Comparison of ENCODE assay signal across 26 cellular contexts in genomic region chr1:75587692-75588091, GRCh38. TPM values are rescaled to one million over a fixed set of nuclear protein-coding genes. Genes with fewer than 3 reads are reported as not detected.
"Had no signal": no experiment of that assay in that cellular context is flagged by ENCODE, and none has a peak within 500 bp of the region (broad histone marks: within the 10 kb centered on the region; RNA-seq: fewer than 3 reads in every experiment).

No MANE protein-coding gene starts in this region.

- H3K9me3 ChIP-seq: breast epithelium, esophagus muscularis mucosa, left lung, lower lobe of right lung, right lobe of liver, thoracic aorta had no signal

- DNase-seq: activated CD4-positive, alpha-beta T cell treated with anti-CD3 and anti-CD28 coated beads for 1 hour; activated CD4-positive, alpha-beta T cell treated with anti-CD3 and anti-CD28 coated beads, Interleukin-2, amount 10 ng/mL, durations not matched to agents 7 days and 5 days; activated CD8-positive, alpha-beta T cell treated with anti-CD3 and anti-CD28 coated beads for 36 hours; activated gamma-delta T cell treated with Interleukin-2 at 50 U/mL for 16 hours; activated T-cell treated with anti-CD3 and anti-CD28 coated beads, Interleukin-2, amount 50 U/mL, for 4 hours; central memory CD4-positive, alpha-beta T cell; foreskin keratinocyte; immature natural killer cell; kidney glomerular epithelial cell; left lung; lower lobe of right lung; mesenchymal stem cell; natural killer cell; posterior cingulate gyrus; right lobe of liver; stimulated activated CD4-positive, alpha-beta T cell treated with anti-CD3 and anti-CD28 coated beads, Interleukin-2, amount 100 ng/mL, for 48 hours; stimulated activated naive CD8-positive, alpha-beta T cell treated with anti-CD3 and anti-CD28 coated beads, Interleukin-15, Interleukin-2, amounts not matched to agents 100 U/mL and 50 U/mL, for 24 hours; T-helper 9 cell; trophoblast cell had no signal

- H3K4me1 Mint-ChIP-seq: activated CD4-positive, alpha-beta T cell treated with anti-CD3 and anti-CD28 coated beads, Interleukin-2, amount 10 ng/mL, durations not matched to agents 7 days and 5 days; activated T-helper 17 cell treated with anti-CD3 and anti-CD28 coated beads, Interleukin-2, amount 50 U/mL, for 72 hours; immature natural killer cell; natural killer cell had no signal

- H3K9me3 Mint-ChIP-seq: activated CD4-positive, alpha-beta T cell treated with anti-CD3 and anti-CD28 coated beads, Interleukin-2, amount 10 ng/mL, durations not matched to agents 7 days and 5 days; activated CD8-positive, alpha-beta T cell treated with anti-CD3 and anti-CD28 coated beads for 36 hours; activated naive CD4-positive, alpha-beta T cell treated with anti-CD3 and anti-CD28 coated beads, Interleukin-2, amount 50 U/mL, for 72 hours; activated T-cell treated with anti-CD3 and anti-CD28 coated beads, Interleukin-2, amount 50 U/mL, for 4 hours; dendritic cell treated with granulocyte-macrophage colony-stimulating factor and Interleukin-4, amounts not matched to agents 40 ng/mL and 50 ng/mL, for 4 days; T-helper 1 cell treated with Interleukin-12 subunit alpha and Interleukin-12 subunit beta and Interleukin-4 antibody, amounts not matched to agents 30 μg/mL and 1 μg/mL, for 36 hours had no signal

- H3K4me3 Mint-ChIP-seq: activated CD4-positive, alpha-beta T cell treated with anti-CD3 and anti-CD28 coated beads, Interleukin-2, amount 10 ng/mL, durations not matched to agents 7 days and 5 days; activated CD8-positive, alpha-beta T cell treated with anti-CD3 and anti-CD28 coated beads for 36 hours; activated T-cell treated with anti-CD3 and anti-CD28 coated beads, Interleukin-2, amount 50 U/mL, for 4 hours; activated T-helper 17 cell treated with anti-CD3 and anti-CD28 coated beads, Interleukin-2, amount 50 U/mL, for 72 hours; dendritic cell treated with granulocyte-macrophage colony-stimulating factor and Interleukin-4, amounts not matched to agents 40 ng/mL and 50 ng/mL, for 4 days; immature natural killer cell; natural killer cell; T-helper 1 cell treated with Interleukin-12 subunit alpha and Interleukin-12 subunit beta and Interleukin-4 antibody, amounts not matched to agents 30 μg/mL and 1 μg/mL, for 36 hours had no signal

- H3K36me3 ChIP-seq: breast epithelium, esophagus muscularis mucosa, left lung, lower lobe of right lung, right lobe of liver, thoracic aorta had no signal

- H3K27me3 Mint-ChIP-seq: dendritic cell treated with granulocyte-macrophage colony-stimulating factor and Interleukin-4, amounts not matched to agents 40 ng/mL and 50 ng/mL, for 4 days had no signal

- H3K4me1 ChIP-seq: breast epithelium, esophagus muscularis mucosa, foreskin keratinocyte, left lung, lower lobe of right lung, right lobe of liver had no signal

- H3K27me3 ChIP-seq: breast epithelium, esophagus muscularis mucosa, foreskin keratinocyte, left lung, right lobe of liver had no signal

- ATAC-seq: activated CD8-positive, alpha-beta T cell treated with anti-CD3 and anti-CD28 coated beads for 36 hours; activated naive CD4-positive, alpha-beta T cell treated with anti-CD3 and anti-CD28 coated beads, Interleukin-2, amount 50 U/mL, for 72 hours; activated T-cell treated with anti-CD3 and anti-CD28 coated beads, Interleukin-2, amount 50 U/mL, for 4 hours; activated T-helper 17 cell treated with anti-CD3 and anti-CD28 coated beads, Interleukin-2, amount 50 U/mL, for 72 hours; foreskin keratinocyte; left lung; lower lobe of right lung; natural killer cell; right lobe of liver; stimulated activated naive CD8-positive, alpha-beta T cell treated with anti-CD3 and anti-CD28 coated beads, Interleukin-15, Interleukin-2, amounts not matched to agents 100 U/mL and 50 U/mL, for 24 hours had no signal

- H3K36me3 Mint-ChIP-seq: activated naive CD4-positive, alpha-beta T cell treated with anti-CD3 and anti-CD28 coated beads, Interleukin-2, amount 50 U/mL, for 72 hours; immature natural killer cell; natural killer cell had no signal

- H3K4me3 ChIP-seq: breast epithelium, esophagus muscularis mucosa, left lung, lower lobe of right lung, right lobe of liver, thoracic aorta had no signal

- H3K27ac Mint-ChIP-seq: activated CD4-positive, alpha-beta T cell treated with anti-CD3 and anti-CD28 coated beads, Interleukin-2, amount 10 ng/mL, durations not matched to agents 7 days and 5 days; activated CD8-positive, alpha-beta T cell treated with anti-CD3 and anti-CD28 coated beads for 36 hours; activated naive CD4-positive, alpha-beta T cell treated with anti-CD3 and anti-CD28 coated beads, Interleukin-2, amount 50 U/mL, for 72 hours; activated T-helper 17 cell treated with anti-CD3 and anti-CD28 coated beads, Interleukin-2, amount 50 U/mL, for 72 hours; dendritic cell treated with granulocyte-macrophage colony-stimulating factor and Interleukin-4, amounts not matched to agents 40 ng/mL and 50 ng/mL, for 4 days; immature natural killer cell; natural killer cell; T-helper 1 cell treated with Interleukin-12 subunit alpha and Interleukin-12 subunit beta and Interleukin-4 antibody, amounts not matched to agents 30 μg/mL and 1 μg/mL, for 36 hours had no signal

- H3K27ac ChIP-seq: breast epithelium, esophagus muscularis mucosa, foreskin keratinocyte, left lung, lower lobe of right lung, right lobe of liver, thoracic aorta had no signal

RNA-seq across cellular contexts. Expression of gene SLC44A5, which starts 23.2 kb away (rescaled TPM):
- total RNA-seq: activated CD4-positive, alpha-beta T cell treated with anti-CD3 and anti-CD28 coated beads, Interleukin-2, amount 10 ng/mL, durations not matched to agents 7 days and 5 days had no signal
